Comparison of ENCODE assay signal across 32 cellular contexts in genomic region chr2:169119117-169119770, GRCh38. TPM values are rescaled to one million over a fixed set of nuclear protein-coding genes. Genes with fewer than 3 reads are reported as not detected.
DNase-seq lines count a peak whose midpoint lies in the region; ATAC-seq, FAIRE-seq and TF ChIP-seq lines count a peak whose summit lies in the region.
"Had no signal": no experiment of that assay in that cellular context is flagged by ENCODE, and none has a peak within 500 bp of the region (broad histone marks: within the 10 kb centered on the region; RNA-seq: fewer than 3 reads in every experiment).

No MANE protein-coding gene starts in this region.

- no peak for FAIRE-seq in astrocyte (lab: Jason Lieb, UNC)

- H3K4me2 ChIP-seq in astrocyte (ENCODE audit: low read length): peak overlapping the region; percentile 14

- H3K79me2 ChIP-seq in astrocyte (ENCODE audit: insufficient read depth, low read length): no peaks in the 10 kb centered on the region

- no peak overlapping the region for H3K9ac ChIP-seq in astrocyte (ENCODE audit: low read length)

- intact Hi-C loops in right lobe of liver (cut with DNase I): no loop called here
- intact Hi-C loops in prostate gland (cut with DNase I): no loop called here

- 82% methylated on average over 2 of the region's 4 CpGs for WGBS in right lobe of liver (ENCODE audit: insufficient coverage, low coverage, low lambda C conversion rate, missing lambda C conversion rate)
- WGBS in prostate gland: 68% methylated on average over 4 of the region's 4 CpGs

- H3K36me3 Mint-ChIP-seq in astrocyte (ENCODE audit: low read depth, unreplicated experiment) (no peaks in the 10 kb centered on the region), osteocyte (ENCODE audit: unreplicated experiment) (no peaks in the 10 kb centered on the region)
- H3K36me3 Mint-ChIP-seq: activated CD8-positive, alpha-beta memory T cell treated with anti-CD3 and anti-CD28 coated beads, Interleukin-2, amount 10 ng/mL, durations not matched to agents 7 days and 5 days; activated naive CD4-positive, alpha-beta T cell treated with anti-CD3 and anti-CD28 coated beads, Interleukin-2, amount 10 ng/mL, durations not matched to agents 7 days and 5 days; natural killer cell treated with Interleukin-12 subunit alpha and Interleukin-12 subunit beta and Interleukin-15 and Interleukin-18, amount 100 ng/mL, for 72 hours had no signal

- no peaks in the 10 kb centered on the region for H4K20me1 ChIP-seq in astrocyte (ENCODE audit: insufficient read depth, low read length)

- TF ChIP-seq POLR2A in right lobe of liver (IDR thresholded peaks at IDR 0.05): no peak
- no peak for TF ChIP-seq POLR2A in prostate gland (IDR thresholded peaks at IDR 0.05)

- H3K36me3 ChIP-seq in astrocyte (ENCODE audit: insufficient read depth, low read length): no peaks in the 10 kb centered on the region
- no peaks in the 10 kb centered on the region for H3K36me3 ChIP-seq in right lobe of liver
- H3K36me3 ChIP-seq in prostate gland: no peaks in the 10 kb centered on the region
- H3K36me3 ChIP-seq: ovary, spleen, transverse colon had no signal

- H3K4me3 ChIP-seq in astrocyte (ENCODE audit: insufficient read depth, low read depth, low read length): no peak overlapping the region
- no peak overlapping the region for H3K4me3 ChIP-seq in epithelial cell of esophagus (ENCODE audit: low read length)
- no peak overlapping the region for H3K4me3 ChIP-seq in right lobe of liver
- no peak overlapping the region for H3K4me3 ChIP-seq in prostate gland
- H3K4me3 ChIP-seq: lung, mucosa of descending colon, ovary, spleen, transverse colon had no signal

- TF ChIP-seq CTCF in astrocyte (IDR thresholded peaks at IDR 0.05; ENCODE audit: insufficient read depth, low read depth, low read length) (no peak), epithelial cell of esophagus (IDR thresholded peaks at IDR 0.05; ENCODE audit: insufficient read depth, low read depth, low read length, missing control alignments) (no peak), osteocyte (IDR thresholded peaks at IDR 0.05) (no peak), right lobe of liver (IDR thresholded peaks at IDR 0.05) (no peak), prostate gland (IDR thresholded peaks at IDR 0.05) (no peak)

- H3K27ac Mint-ChIP-seq in astrocyte (ENCODE audit: unreplicated experiment) (peak overlapping the region; percentile 68), osteocyte (ENCODE audit: unreplicated experiment) (peak overlapping the region; percentile 71)
- H3K27ac Mint-ChIP-seq: activated CD8-positive, alpha-beta memory T cell treated with anti-CD3 and anti-CD28 coated beads, Interleukin-2, amount 10 ng/mL, durations not matched to agents 7 days and 5 days; activated naive CD4-positive, alpha-beta T cell treated with anti-CD3 and anti-CD28 coated beads, Interleukin-2, amount 10 ng/mL, durations not matched to agents 7 days and 5 days; natural killer cell treated with Interleukin-12 subunit alpha and Interleukin-12 subunit beta and Interleukin-15 and Interleukin-18, amount 100 ng/mL, for 72 hours had no signal

- H3K27me3 ChIP-seq in astrocyte (ENCODE audit: insufficient read depth, low read length) (no peaks in the 10 kb centered on the region), right lobe of liver (no peaks in the 10 kb centered on the region), prostate gland (replicated peaks; ENCODE audit: insufficient read depth) (no peaks in the 10 kb centered on the region)
- H3K27me3 ChIP-seq: ovary, spleen had no signal

- H3K4me3 Mint-ChIP-seq in astrocyte (ENCODE audit: unreplicated experiment): no peak overlapping the region
- no peak overlapping the region for H3K4me3 Mint-ChIP-seq in osteocyte (ENCODE audit: unreplicated experiment)
- H3K4me3 Mint-ChIP-seq: activated CD8-positive, alpha-beta memory T cell treated with anti-CD3 and anti-CD28 coated beads, Interleukin-2, amount 10 ng/mL, durations not matched to agents 7 days and 5 days; activated naive CD4-positive, alpha-beta T cell treated with anti-CD3 and anti-CD28 coated beads, Interleukin-2, amount 10 ng/mL, durations not matched to agents 7 days and 5 days; natural killer cell treated with Interleukin-12 subunit alpha and Interleukin-12 subunit beta and Interleukin-15 and Interleukin-18, amount 100 ng/mL, for 72 hours had no signal

- H2AFZ ChIP-seq in astrocyte (ENCODE audit: low read depth, low read length): peak overlapping the region; percentile 9

- H3K27me3 Mint-ChIP-seq in astrocyte (ENCODE audit: low read depth, unreplicated experiment) (peaks cover 13% of the 10 kb centered on the region), osteocyte (ENCODE audit: unreplicated experiment) (peaks cover 21% of the 10 kb centered on the region)

- H3K27ac ChIP-seq in astrocyte (ENCODE audit: low read depth, low read length) (peak overlapping the region; percentile 17), right lobe of liver (no peak overlapping the region), prostate gland (no peak overlapping the region)
- H3K27ac ChIP-seq: ovary, spleen, transverse colon had no signal

- H3K4me1 Mint-ChIP-seq in astrocyte (ENCODE audit: low read depth, unreplicated experiment) (peaks cover 10% of the 10 kb centered on the region), osteocyte (ENCODE audit: unreplicated experiment) (peaks cover 20% of the 10 kb centered on the region)
- H3K4me1 Mint-ChIP-seq: activated CD8-positive, alpha-beta memory T cell treated with anti-CD3 and anti-CD28 coated beads, Interleukin-2, amount 10 ng/mL, durations not matched to agents 7 days and 5 days; activated naive CD4-positive, alpha-beta T cell treated with anti-CD3 and anti-CD28 coated beads, Interleukin-2, amount 10 ng/mL, durations not matched to agents 7 days and 5 days had no signal

- no peaks in the 10 kb centered on the region for H3K9me3 ChIP-seq in astrocyte (ENCODE audit: insufficient read depth, low read depth, low read length)
- H3K9me3 ChIP-seq in right lobe of liver: no peaks in the 10 kb centered on the region
- H3K9me3 ChIP-seq in prostate gland: no peaks in the 10 kb centered on the region
- H3K9me3 ChIP-seq: mucosa of descending colon, ovary, spleen, transverse colon had no signal

- H3K4me1 ChIP-seq in astrocyte (ENCODE audit: insufficient read depth, low read length): peaks cover 10% of the 10 kb centered on the region
- peaks cover 0 to 4% (median 1%) of the 10 kb centered on the region in 4 donors for H3K4me1 ChIP-seq in right lobe of liver
- no peaks in the 10 kb centered on the region for H3K4me1 ChIP-seq in prostate gland (replicated peaks)
- H3K4me1 ChIP-seq: spleen, transverse colon had no signal

- DNase-seq in HT1080 (ENCODE audit: low read depth) (peak; percentile 10), astrocyte (ENCODE audit: low read depth) (peak; percentile 67), epithelial cell of esophagus (ENCODE audit: low read depth) (peak; percentile 19), osteocyte (ENCODE audit: extremely low spot score, unreplicated experiment) (no peak), right lobe of liver (no peak), prostate gland (ENCODE audit: low spot score) (no peak), DMS 273 treated with DMSO at 0.1 percent for 48 hours (lab: John Stamatoyannopoulos, UW) (no peak)
- DNase-seq: activated CD4-positive, CD25-positive, alpha-beta regulatory T cell; activated CD8-positive, alpha-beta memory T cell treated with anti-CD3 and anti-CD28 coated beads, Interleukin-2, amount 10 ng/mL, durations not matched to agents 7 days and 5 days; activated naive CD4-positive, alpha-beta T cell treated with anti-CD3 and anti-CD28 coated beads, Interleukin-2, amount 10 ng/mL, durations not matched to agents 7 days and 5 days; amygdala; C1 segment of cervical spinal cord; Calu3; central memory CD4-positive, alpha-beta T cell; DND-41; head of caudate nucleus; kidney glomerular epithelial cell; mucosa of descending colon; NCI-H1105 treated with DMSO at 0.1 percent for 48 hours; NCI-H2227 treated with DMSO at 0.1 percent for 48 hours; NCI-H526 treated with DMSO at 0.1 percent for 48 hours; ovary; SHP77 treated with DMSO at 0.1 percent for 48 hours; spleen; SW 1271; transverse colon had no signal

- H3K9me3 Mint-ChIP-seq in astrocyte (ENCODE audit: unreplicated experiment) (no peaks in the 10 kb centered on the region), osteocyte (ENCODE audit: unreplicated experiment) (peaks cover 3% of the 10 kb centered on the region)
- H3K9me3 Mint-ChIP-seq: activated naive CD4-positive, alpha-beta T cell treated with anti-CD3 and anti-CD28 coated beads, Interleukin-2, amount 10 ng/mL, durations not matched to agents 7 days and 5 days; natural killer cell treated with Interleukin-12 subunit alpha and Interleukin-12 subunit beta and Interleukin-15 and Interleukin-18, amount 100 ng/mL, for 72 hours had no signal

- ATAC-seq in right lobe of liver: no peak
- ATAC-seq: activated CD8-positive, alpha-beta memory T cell treated with anti-CD3 and anti-CD28 coated beads, Interleukin-2, amount 10 ng/mL, durations not matched to agents 7 days and 5 days; mucosa of descending colon; natural killer cell treated with Interleukin-12 subunit alpha and Interleukin-12 subunit beta and Interleukin-15 and Interleukin-18, amount 100 ng/mL, for 72 hours; Panc1 had no signal

RNA-seq across cellular contexts. Expression of gene DHRS9, which starts 49.9 kb away (rescaled TPM):
- total RNA-seq in HT1080 (2014; rRNA removed; shearing (Covaris generic)): 0.20 and 0.21 TPM in 2 replicates
- polyA plus RNA-seq in HT1080 (2015; cell fraction: cytosol; rRNA removed): 0.11 TPM in 1 of 2 replicates, not detected in the other
- 0.11 TPM in 1 of 2 replicates, not detected in the other for polyA plus RNA-seq in HT1080 (2015; cell fraction: nucleus; rRNA removed)
- total RNA-seq in astrocyte (not detected in 2 replicates), osteocyte (not detected in 2 replicates), right lobe of liver (1 to 10 TPM in 2 of 6 experiments, under 1 TPM in 4; 0.29 to 1.2 (median 0.55) TPM), prostate gland (under 1 TPM; 0.32 to 0.34 TPM)
- total RNA-seq: activated CD8-positive, alpha-beta memory T cell treated with anti-CD3 and anti-CD28 coated beads, Interleukin-2, amount 10 ng/mL, durations not matched to agents 7 days and 5 days; dermis microvascular lymphatic vessel endothelial cell; LHCN-M2; natural killer cell treated with Interleukin-12 subunit alpha and Interleukin-12 subunit beta and Interleukin-15 and Interleukin-18, amount 100 ng/mL, for 72 hours had no signal
- polyA plus RNA-seq: AG04450 had no signal

Comparison
In these comparisons a context has a peak if more than half of its experiments do, and no peak if none do; other contexts are left out.
1. DNase-seq: peak in HT1080 (single experiment), astrocyte (single experiment) and epithelial cell of esophagus (single experiment); none in osteocyte (single experiment), right lobe of liver (0 of 3), prostate gland (single experiment) and DMS 273 treated with DMSO at 0.1 percent for 48 hours (single experiment).